ENCODE assay signal across 12 cellular contexts in the genomic region with DNA sequence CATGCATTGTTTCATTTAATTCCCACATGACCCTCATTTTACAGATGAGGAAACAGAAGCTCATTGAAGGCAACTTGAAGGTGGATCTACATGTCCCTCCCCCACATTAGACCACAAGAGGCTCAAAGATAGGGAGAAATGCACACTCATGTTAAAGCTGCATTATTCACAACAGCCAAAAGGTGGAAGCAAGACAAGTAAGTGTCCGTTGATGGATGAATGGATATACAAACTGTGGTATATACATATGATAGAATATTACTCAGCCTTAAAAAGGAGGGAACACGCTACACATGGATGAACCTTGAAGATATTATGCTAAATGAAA.
DNase-seq lines count a peak whose midpoint lies in the region; ATAC-seq, FAIRE-seq and TF ChIP-seq lines count a peak whose summit lies in the region.
"Had no signal": no experiment of that assay in that cellular context is flagged by ENCODE, and none has a peak within 500 bp of the region (broad histone marks: within the 10 kb centered on the region; RNA-seq: fewer than 3 reads in every experiment).

No MANE protein-coding gene starts in this region.

- no peaks in the 10 kb centered on the region for H3K23me2 ChIP-seq in H1 (ENCODE audit: low read depth, low read length)

- H3K9ac ChIP-seq in H1 (replicated peaks in 1 of 4; ENCODE audit: extremely low read depth in 1 of 4, low read depth in 3 of 4, low read length in 3 of 4): no peak overlapping the region

- no peak for ATAC-seq in heart right ventricle

- TF ChIP-seq RAD21 in H1 (IDR thresholded peaks at IDR 0.05 in 1 of 2, conservative IDR thresholded peaks at IDR 0.05 in 1 of 2; ENCODE audit: low read depth in 2 of 2, low read length in 2 of 2): no peak

- H2AFZ ChIP-seq in H1 (ENCODE audit: low read length) (peak overlapping the region; percentile 64; the same call in 1 of the 2 replicates), osteoblast (ENCODE audit: low read length) (peak overlapping the region; percentile 40)

- H3K4me3 ChIP-seq in Peyer's patch (no peak overlapping the region), H1 (ENCODE audit: extremely low read depth in 1 of 4, insufficient read depth in 2 of 4, low read depth in 3 of 4, low read length in 4 of 4) (no peak overlapping the region), osteoblast (ENCODE audit: insufficient read depth, low read length) (no peak overlapping the region), heart right ventricle (no peak overlapping the region)
- H3K4me3 ChIP-seq: left ventricle myocardium inferior, tibial nerve had no signal

- no peak overlapping the region for H2AK5ac ChIP-seq in H1 (ENCODE audit: low read depth, low read length)

- H3K79me1 ChIP-seq in H1 (ENCODE audit: low read depth, low read length): no peaks in the 10 kb centered on the region

- no peaks in the 10 kb centered on the region for H3K36me3 ChIP-seq in Peyer's patch
- H3K36me3 ChIP-seq in H1 (ENCODE audit: control insufficient read depth in 2 of 4, insufficient read depth in 4 of 4, low read length in 3 of 4): no peaks in the 10 kb centered on the region
- no peaks in the 10 kb centered on the region for H3K36me3 ChIP-seq in osteoblast (ENCODE audit: insufficient read depth, low read length)
- H3K36me3 ChIP-seq in heart right ventricle: no peaks in the 10 kb centered on the region
- H3K36me3 ChIP-seq: left ventricle myocardium inferior, tibial nerve had no signal

- no peak overlapping the region for H3K23ac ChIP-seq in H1 (ENCODE audit: insufficient read length)

- POLR2A ChIA-PET in H1 (lab: Charles Lee; ENCODE audit: partially characterized antibody): no interaction called here

- intact Hi-C loops in heart right ventricle (cut with DNase I): loop anchor here in 1 of 10 donors (5.0 kb wide), 1 partner anchor 34 kb away; no protein-coding TSS in a partner anchor

- no peak overlapping the region for H3K4me3 Mint-ChIP-seq in endothelial cell (ENCODE audit: unreplicated experiment)
- H3K4me3 Mint-ChIP-seq: IgD-negative memory B cell had no signal

- H3K56ac ChIP-seq in H1 (replicated peaks; ENCODE audit: insufficient read length, low read depth, low read length): no peak overlapping the region

- no peak overlapping the region for H2BK12ac ChIP-seq in H1 (ENCODE audit: low read depth, low read length)

- no peak overlapping the region for H3K14ac ChIP-seq in H1 (ENCODE audit: insufficient read length)

- no peaks in the 10 kb centered on the region for H3K9me3 Mint-ChIP-seq in endothelial cell (ENCODE audit: unreplicated experiment)
- H3K9me3 Mint-ChIP-seq: IgD-negative memory B cell had no signal

- H4K20me1 ChIP-seq in H1 (replicated peaks in 1 of 2; ENCODE audit: control insufficient read depth in 1 of 2, insufficient read depth in 2 of 2, low read length in 2 of 2) (no peaks in the 10 kb centered on the region), osteoblast (ENCODE audit: insufficient read depth, low read length) (no peaks in the 10 kb centered on the region)

- H3K27me3 ChIP-seq in Peyer's patch: no peaks in the 10 kb centered on the region
- H3K27me3 ChIP-seq in H1 (replicated peaks in 1 of 4; ENCODE audit: control insufficient read depth in 3 of 4, extremely low read depth in 1 of 4, insufficient read depth in 3 of 4, low read length in 3 of 4): no peaks in the 10 kb centered on the region
- no peaks in the 10 kb centered on the region for H3K27me3 ChIP-seq in osteoblast (ENCODE audit: insufficient read depth, low read length)
- no peaks in the 10 kb centered on the region for H3K27me3 ChIP-seq in heart right ventricle
- H3K27me3 ChIP-seq: tibial nerve had no signal

- H2BK120ac ChIP-seq in H1 (replicated peaks; ENCODE audit: low read depth, low read length): no peak overlapping the region

- peak overlapping the region in 3 of 4 donors; percentile 37 to 93 (median 75) for H3K27ac ChIP-seq in Peyer's patch
- H3K27ac ChIP-seq in H1 (ENCODE audit: low read depth, low read length): no peak overlapping the region
- peak overlapping the region; percentile 50 for H3K27ac ChIP-seq in osteoblast (ENCODE audit: low read depth, low read length)
- no peak overlapping the region for H3K27ac ChIP-seq in heart right ventricle
- H3K27ac ChIP-seq: left ventricle myocardium inferior, tibial nerve had no signal

- no peak overlapping the region for H3K4ac ChIP-seq in H1 (replicated peaks; ENCODE audit: insufficient read length, low read depth, low read length)

- H2BK15ac ChIP-seq in H1 (ENCODE audit: low read length): no peak overlapping the region

- CTCF ChIA-PET in H1 (lab: Charles Lee; ENCODE audit: partially characterized antibody): interaction anchor here (0.9 to 1.0 kb wide), 2 partner anchors 9 to 16 kb away, joined by 3 to 4 read pairs; no protein-coding TSS in a partner anchor

- no peak for TF ChIP-seq EP300 in H1 (IDR thresholded peaks at IDR 0.05; ENCODE audit: borderline replicate concordance in 1 of 2, low read depth in 2 of 2, low read length in 2 of 2)

- no peak overlapping the region for H3K27ac Mint-ChIP-seq in endothelial cell (ENCODE audit: unreplicated experiment)
- H3K27ac Mint-ChIP-seq: IgD-negative memory B cell had no signal

- H4K91ac ChIP-seq in H1 (replicated peaks; ENCODE audit: insufficient read length, low read length): no peak overlapping the region

- H3K79me2 ChIP-seq in H1 (ENCODE audit: control insufficient read depth in 1 of 2, insufficient read depth in 2 of 2, low read length in 2 of 2): no peaks in the 10 kb centered on the region
- no peaks in the 10 kb centered on the region for H3K79me2 ChIP-seq in osteoblast (ENCODE audit: insufficient read depth, low read length)

- no peak for TF ChIP-seq POLR2A in Peyer's patch (IDR thresholded peaks at IDR 0.05)
- TF ChIP-seq POLR2A in H1 (IDR thresholded peaks at IDR 0.05; ENCODE audit: control extremely low read depth in 1 of 2, low read depth in 2 of 2, low read length in 2 of 2): no peak

- H3K18ac ChIP-seq in H1 (ENCODE audit: extremely low read depth, low read length): no peak overlapping the region

- H3K9me3 ChIP-seq in Peyer's patch (no peaks in the 10 kb centered on the region), H1 (ENCODE audit: insufficient read depth in 2 of 2, low read depth in 1 of 2, low read length in 1 of 2) (no peaks in the 10 kb centered on the region), osteoblast (ENCODE audit: low read depth, low read length) (no peaks in the 10 kb centered on the region), heart right ventricle (no peaks in the 10 kb centered on the region)
- H3K9me3 ChIP-seq: left ventricle myocardium inferior, tibial nerve had no signal

- H3K4me2 ChIP-seq in H1 (ENCODE audit: insufficient read depth in 1 of 2, low read depth in 2 of 2, low read length in 2 of 2) (no peak overlapping the region), osteoblast (ENCODE audit: insufficient read depth, low read length) (no peak overlapping the region)

- DNase-seq in HT1080 (ENCODE audit: low read depth) (peak; percentile 64), Peyer's patch (no peak), H1 (ENCODE audit: low read depth in 1 of 2, low spot score in 2 of 2) (no peak), osteoblast (ENCODE audit: insufficient read length, low spot score, missing footprints) (no peak), kidney tubule cell (ENCODE audit: low spot score) (no peak), heart right ventricle (no peak), endothelial cell (ENCODE audit: low spot score) (no peak)
- DNase-seq: dermis blood vessel endothelial cell, left ventricle myocardium inferior had no signal

- H3K4me1 Mint-ChIP-seq in endothelial cell (ENCODE audit: unreplicated experiment): peaks cover 34% of the 10 kb centered on the region

- TF ChIP-seq CTCF in Peyer's patch (IDR thresholded peaks at IDR 0.05) (peak in 3 of 6 experiments; percentile 43 to 53 (median 48)), H1 (IDR thresholded peaks at IDR 0.05; ENCODE audit: control extremely low read depth in 1 of 3, insufficient read depth in 1 of 3, low read depth in 1 of 3, low read length in 3 of 3) (no peak), osteoblast (IDR thresholded peaks at IDR 0.05; ENCODE audit: extremely low read depth, low read depth, low read length) (no peak), heart right ventricle (IDR thresholded peaks at IDR 0.05) (no peak), endothelial cell (IDR thresholded peaks at IDR 0.05; ENCODE audit: unreplicated experiment) (no peak)

- H2BK20ac ChIP-seq in H1 (ENCODE audit: low read length): no peak overlapping the region

- no peaks in the 10 kb centered on the region for H3K36me3 Mint-ChIP-seq in endothelial cell (ENCODE audit: low read depth, unreplicated experiment)

- 90% methylated on average over 2 of the region's 2 CpGs; no CpG with 5 or more reads in 1 of the 2 experiments for WGBS in H1 (ENCODE audit: extremely low coverage in 1 of 2, insufficient coverage in 1 of 2, insufficient read length in 1 of 2, insufficient replicate concordance in 2 of 2, low coverage in 1 of 2, low lambda C conversion rate in 2 of 2, missing lambda C conversion rate in 1 of 2), 2 experiments
- 97 to 98% methylated on average over 2 of the region's 2 CpGs for WGBS in heart right ventricle, 2 donors

- no peak overlapping the region for H4K8ac ChIP-seq in H1 (ENCODE audit: extremely low read depth, insufficient read depth, low read length)

- FAIRE-seq in H1 (lab: Jason Lieb, UNC): no peak
- FAIRE-seq: D721Med had no signal

- no peaks in the 10 kb centered on the region for H3K27me3 Mint-ChIP-seq in endothelial cell (ENCODE audit: unreplicated experiment)
- H3K27me3 Mint-ChIP-seq: IgD-negative memory B cell had no signal

- H2BK5ac ChIP-seq in H1 (ENCODE audit: low read depth, low read length): no peak overlapping the region

- no peak overlapping the region for H4K5ac ChIP-seq in H1 (ENCODE audit: insufficient read length, low read depth, low read length)

- peaks cover 0 to 20% (median 10%) of the 10 kb centered on the region in 4 donors for H3K4me1 ChIP-seq in Peyer's patch
- H3K4me1 ChIP-seq in H1 (replicated peaks in 1 of 4; ENCODE audit: control insufficient read depth in 3 of 4, insufficient read depth in 4 of 4, low read length in 3 of 4): peaks cover 0 to 2% (median 0%) of the 10 kb centered on the region in 4 experiments; a peak in 1 of 7 replicates
- peaks cover 20% of the 10 kb centered on the region for H3K4me1 ChIP-seq in osteoblast (ENCODE audit: insufficient read depth, low read length)
- H3K4me1 ChIP-seq in heart right ventricle: peaks cover 0 to 15% (median 0%) of the 10 kb centered on the region in 9 donors

TF ChIP-seq in H1, 55 proteins besides CTCF, POLR2A, EP300 and RAD21 (continues in another document):
- TF ChIP-seq KDM4A (IDR thresholded peaks at IDR 0.05; ENCODE audit: low read depth, low read length, severe bottlenecking) (no peak), RBBP5 (IDR thresholded peaks at IDR 0.05; ENCODE audit: borderline replicate concordance, low read depth, low read length) (no peak), NRF1 (IDR thresholded peaks at IDR 0.05; ENCODE audit: low read depth, low read length) (no peak), SAP30 (IDR thresholded peaks at IDR 0.05; ENCODE audit: insufficient read depth, insufficient replicate concordance, low read length) (no peak), TEAD4 (IDR thresholded peaks at IDR 0.05; ENCODE audit: low read depth, low read length) (no peak), CHD2 (IDR thresholded peaks at IDR 0.05; ENCODE audit: low read length) (no peak), BCL11A (IDR thresholded peaks at IDR 0.05; ENCODE audit: low read depth in 2 of 2, low read length in 2 of 2) (no peak), SP2 (IDR thresholded peaks at IDR 0.05; ENCODE audit: low read length) (no peak)

Comparison
In these comparisons a context has a peak if more than half of its experiments do, and no peak if none do; other contexts are left out.
1. H3K27ac ChIP-seq: peak in Peyer's patch (3 of 4) and osteoblast (single experiment); none in H1 (single experiment) and heart right ventricle (0 of 10).